21 cellular contexts compared by ENCODE assay signal in the genomic region with DNA sequence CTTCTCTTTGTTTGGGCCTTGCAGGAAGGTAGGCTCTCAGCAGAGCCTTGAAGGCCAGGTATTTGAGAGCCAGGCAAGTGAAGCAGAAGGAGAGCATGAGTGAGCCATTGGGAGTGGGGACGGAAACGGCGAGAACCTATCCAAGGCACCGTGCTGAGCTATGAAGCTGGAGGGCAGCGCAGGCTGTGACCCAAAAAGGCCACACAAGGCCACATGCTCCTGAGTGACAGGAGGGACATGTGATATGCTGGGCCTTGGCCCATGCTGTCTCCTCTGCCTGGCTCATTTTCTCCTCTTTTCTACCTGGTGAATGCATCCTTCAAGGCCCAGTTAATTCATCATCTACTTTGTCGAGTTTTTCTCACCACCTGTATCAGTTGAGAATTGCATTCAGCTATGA.
"Had no signal": no experiment of that assay in that cellular context is flagged by ENCODE, and none has a peak within 500 bp of the region (broad histone marks: within the 10 kb centered on the region; RNA-seq: fewer than 3 reads in every experiment).

No MANE protein-coding gene starts in this region.

- DNase-seq: activated CD4-positive, alpha-beta T cell treated with anti-CD3 and anti-CD28 coated beads for 48 hours; activated gamma-delta T cell treated with Interleukin-2 at 50 U/mL for 16 hours; adrenal gland; effector CD8-positive, alpha-beta T cell; heart right ventricle; immature natural killer cell; kidney glomerular epithelial cell; lower lobe of right lung; nucleus accumbens; sigmoid colon; spleen; stimulated activated CD4-positive, alpha-beta T cell treated with anti-CD3 and anti-CD28 coated beads, Interleukin-4, amount 100 ng/mL, for 4 hours; thyroid gland had no signal

- H3K36me3 Mint-ChIP-seq: immature natural killer cell, mesothelial cell of epicardium had no signal

- FAIRE-seq: astrocyte, TTC549 had no signal

- H3K27ac ChIP-seq: adrenal gland, breast epithelium, lower lobe of right lung, sigmoid colon, thyroid gland had no signal

- H3K27me3 Mint-ChIP-seq: stimulated activated memory B cell treated with anti-CD40 and anti-IgM and Interleukin-4, amounts not matched to agents 10 μg/mL and 1 μg/mL and 100 μg/mL, for 72 hours had no signal

- H3K9me3 Mint-ChIP-seq: immature natural killer cell; mesothelial cell of epicardium; nephron; stimulated activated memory B cell treated with anti-CD40 and anti-IgM and Interleukin-4, amounts not matched to agents 10 μg/mL and 1 μg/mL and 100 μg/mL, for 72 hours had no signal

- H3K36me3 ChIP-seq: adrenal gland, breast epithelium, heart right ventricle, lower lobe of right lung, sigmoid colon, spleen, thyroid gland had no signal

- H3K9me3 ChIP-seq: adrenal gland, breast epithelium, heart right ventricle, lower lobe of right lung, sigmoid colon, spleen, thyroid gland had no signal

- H3K27me3 ChIP-seq: adrenal gland, breast epithelium, heart right ventricle, sigmoid colon, spleen, thyroid gland had no signal

- H3K27ac Mint-ChIP-seq: immature natural killer cell; mesothelial cell of epicardium; nephron; stimulated activated memory B cell treated with anti-CD40 and anti-IgM and Interleukin-4, amounts not matched to agents 10 μg/mL and 1 μg/mL and 100 μg/mL, for 72 hours had no signal

- H3K4me1 ChIP-seq: breast epithelium had no signal

- H3K4me3 ChIP-seq: adrenal gland, breast epithelium, heart right ventricle, lower lobe of right lung, sigmoid colon, spleen, thyroid gland had no signal

- ATAC-seq: activated naive CD4-positive, alpha-beta T cell treated with anti-CD3 and anti-CD28 coated beads, Interleukin-2, amount 50 U/mL, for 72 hours; esophagus mucosa; heart right ventricle; lower lobe of right lung; stimulated activated memory B cell treated with anti-CD40 and anti-IgM and Interleukin-4, amounts not matched to agents 10 μg/mL and 1 μg/mL and 100 μg/mL, for 72 hours had no signal

- H3K4me3 Mint-ChIP-seq: immature natural killer cell, mesothelial cell of epicardium, nephron had no signal
